Comparison of ENCODE assay signal across 24 cellular contexts in the genomic region with DNA sequence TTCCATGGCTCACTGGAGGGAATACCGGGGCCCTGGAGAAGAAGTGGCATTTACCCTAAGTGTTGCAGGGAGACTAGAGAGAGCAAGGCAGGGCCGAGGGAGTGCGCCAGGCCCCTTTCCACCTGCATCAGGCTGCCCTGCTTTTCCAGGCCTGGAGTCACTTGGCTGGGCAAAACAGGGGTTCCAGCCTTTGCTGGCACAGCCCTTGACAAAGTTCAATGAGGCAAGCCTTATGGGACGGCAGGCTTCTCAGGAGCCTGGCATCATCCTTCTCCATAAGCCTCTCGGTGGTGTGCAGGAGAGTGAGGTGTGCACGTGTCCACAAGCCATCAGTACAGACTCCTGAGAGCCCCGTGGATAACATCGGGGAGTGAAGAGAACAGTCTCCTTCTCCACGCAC. TPM values are rescaled to one million over a fixed set of nuclear protein-coding genes. Genes with fewer than 3 reads are reported as not detected.
"Had no signal": no experiment of that assay in that cellular context is flagged by ENCODE, and none has a peak within 500 bp of the region (broad histone marks: within the 10 kb centered on the region; RNA-seq: fewer than 3 reads in every experiment).

No MANE protein-coding gene starts in this region.

- H3K4me1 ChIP-seq: SJSA1 had no signal

- H3K27ac ChIP-seq: SJSA1 had no signal

- H3K36me3 Mint-ChIP-seq: activated naive CD4-positive, alpha-beta T cell treated with anti-CD3 and anti-CD28 coated beads, Interleukin-2, amount 10 ng/mL, durations not matched to agents 7 days and 5 days; activated naive CD8-positive, alpha-beta T cell treated with anti-CD3 and anti-CD28 coated beads for 36 hours; IgD-negative memory B cell had no signal

- DNase-seq: activated CD4-positive, CD25-positive, alpha-beta regulatory T cell; activated CD8-positive, alpha-beta memory T cell treated with anti-CD3 and anti-CD28 coated beads, Interleukin-2, amount 50 U/mL, for 4 hours; activated CD8-positive, alpha-beta T cell treated with anti-CD3 and anti-CD28 coated beads for 36 hours; activated gamma-delta T cell treated with Interleukin-2 at 50 U/mL for 16 hours; activated naive CD4-positive, alpha-beta T cell treated with anti-CD3 and anti-CD28 coated beads, Interleukin-2, amount 10 ng/mL, durations not matched to agents 7 days and 5 days; activated naive CD8-positive, alpha-beta T cell treated with anti-CD3 and anti-CD28 coated beads for 36 hours; activated T-cell treated with anti-CD3 and anti-CD28 coated beads, Interleukin-2, amount 50 U/mL, for 72 hours; central memory CD4-positive, alpha-beta T cell; KG1; NCI-H1048; NCI-H146; NCI-H187 treated with DMSO at 0.1 percent for 48 hours; NCI-H2081 treated with DMSO at 0.1 percent for 48 hours; NCI-H446; NCI-H524; NCI-H748 treated with DMSO at 0.1 percent for 48 hours; OCI-M1; RPMI8226; SHP77 had no signal

- H3K4me1 Mint-ChIP-seq: activated naive CD4-positive, alpha-beta T cell treated with anti-CD3 and anti-CD28 coated beads, Interleukin-2, amount 10 ng/mL, durations not matched to agents 7 days and 5 days; activated naive CD8-positive, alpha-beta T cell treated with anti-CD3 and anti-CD28 coated beads for 36 hours had no signal

- H3K27ac Mint-ChIP-seq: activated CD8-positive, alpha-beta T cell treated with anti-CD3 and anti-CD28 coated beads for 36 hours; activated naive CD4-positive, alpha-beta T cell treated with anti-CD3 and anti-CD28 coated beads, Interleukin-2, amount 10 ng/mL, durations not matched to agents 7 days and 5 days; activated naive CD8-positive, alpha-beta T cell treated with anti-CD3 and anti-CD28 coated beads for 36 hours; activated T-cell treated with anti-CD3 and anti-CD28 coated beads, Interleukin-2, amount 50 U/mL, for 72 hours; activated T-helper 2 cell treated with anti-CD3 and anti-CD28 coated beads, Interferon-gamma antibody, Interleukin-2, Interleukin-4, amounts not matched to agents 10 μg/mL and 5 μg/mL and 100 μg/mL, durations not matched to agents 14 hours and 24 hours and 36 hours; IgD-negative memory B cell; T-helper 1 cell treated with Interleukin-12 subunit alpha and Interleukin-12 subunit beta and Interleukin-4 antibody, amounts not matched to agents 30 μg/mL and 1 μg/mL, for 36 hours had no signal

- H3K4me3 Mint-ChIP-seq: activated CD8-positive, alpha-beta T cell treated with anti-CD3 and anti-CD28 coated beads for 36 hours; activated naive CD4-positive, alpha-beta T cell treated with anti-CD3 and anti-CD28 coated beads, Interleukin-2, amount 10 ng/mL, durations not matched to agents 7 days and 5 days; activated naive CD8-positive, alpha-beta T cell treated with anti-CD3 and anti-CD28 coated beads for 36 hours; activated T-cell treated with anti-CD3 and anti-CD28 coated beads, Interleukin-2, amount 50 U/mL, for 72 hours; IgD-negative memory B cell; T-helper 1 cell treated with Interleukin-12 subunit alpha and Interleukin-12 subunit beta and Interleukin-4 antibody, amounts not matched to agents 30 μg/mL and 1 μg/mL, for 36 hours had no signal

- H3K9me3 ChIP-seq: SJSA1 had no signal

- H3K4me3 ChIP-seq: SJSA1 had no signal

- H3K36me3 ChIP-seq: SJSA1 had no signal

- H3K9me3 Mint-ChIP-seq: activated CD8-positive, alpha-beta T cell treated with anti-CD3 and anti-CD28 coated beads for 36 hours; activated naive CD4-positive, alpha-beta T cell treated with anti-CD3 and anti-CD28 coated beads, Interleukin-2, amount 10 ng/mL, durations not matched to agents 7 days and 5 days; activated naive CD8-positive, alpha-beta T cell treated with anti-CD3 and anti-CD28 coated beads for 36 hours; activated T-cell treated with anti-CD3 and anti-CD28 coated beads, Interleukin-2, amount 50 U/mL, for 72 hours; activated T-helper 2 cell treated with anti-CD3 and anti-CD28 coated beads, Interferon-gamma antibody, Interleukin-2, Interleukin-4, amounts not matched to agents 10 μg/mL and 5 μg/mL and 100 μg/mL, durations not matched to agents 14 hours and 24 hours and 36 hours; IgD-negative memory B cell; T-helper 1 cell treated with Interleukin-12 subunit alpha and Interleukin-12 subunit beta and Interleukin-4 antibody, amounts not matched to agents 30 μg/mL and 1 μg/mL, for 36 hours had no signal

- ATAC-seq: activated CD8-positive, alpha-beta T cell treated with anti-CD3 and anti-CD28 coated beads for 36 hours; activated T-cell treated with anti-CD3 and anti-CD28 coated beads, Interleukin-2, amount 50 U/mL, for 72 hours; Panc1 had no signal

RNA-seq across cellular contexts. Expression of a gene that starts 27.1 kb away (rescaled TPM):
- total RNA-seq: activated T-helper 2 cell treated with anti-CD3 and anti-CD28 coated beads, Interferon-gamma antibody, Interleukin-2, Interleukin-4, amounts not matched to agents 10 μg/mL and 5 μg/mL and 100 μg/mL, durations not matched to agents 14 hours and 24 hours and 36 hours had no signal
- polyA plus RNA-seq: IgD-negative memory B cell had no signal

RNA-seq across cellular contexts. Expression of a gene that starts 47.1 kb away (rescaled TPM):
- total RNA-seq: activated CD8-positive, alpha-beta T cell treated with anti-CD3 and anti-CD28 coated beads for 36 hours; activated naive CD8-positive, alpha-beta T cell treated with anti-CD3 and anti-CD28 coated beads for 36 hours; activated T-cell treated with anti-CD3 and anti-CD28 coated beads, Interleukin-2, amount 50 U/mL, for 72 hours; activated T-helper 2 cell treated with anti-CD3 and anti-CD28 coated beads, Interferon-gamma antibody, Interleukin-2, Interleukin-4, amounts not matched to agents 10 μg/mL and 5 μg/mL and 100 μg/mL, durations not matched to agents 14 hours and 24 hours and 36 hours had no signal

RNA-seq across cellular contexts. Expression of a gene that starts 55.0 kb away (rescaled TPM):
- total RNA-seq: activated CD8-positive, alpha-beta T cell treated with anti-CD3 and anti-CD28 coated beads for 36 hours; activated naive CD8-positive, alpha-beta T cell treated with anti-CD3 and anti-CD28 coated beads for 36 hours; activated T-cell treated with anti-CD3 and anti-CD28 coated beads, Interleukin-2, amount 50 U/mL, for 72 hours; activated T-helper 2 cell treated with anti-CD3 and anti-CD28 coated beads, Interferon-gamma antibody, Interleukin-2, Interleukin-4, amounts not matched to agents 10 μg/mL and 5 μg/mL and 100 μg/mL, durations not matched to agents 14 hours and 24 hours and 36 hours had no signal
- polyA plus RNA-seq: IgD-negative memory B cell had no signal
